ENCODE assay signal across 9 cellular contexts in genomic region chr21:34912022-34912933, GRCh38.
DNase-seq lines count a peak whose midpoint lies in the region; ATAC-seq, FAIRE-seq and TF ChIP-seq lines count a peak whose summit lies in the region.
"Had no signal": no experiment of that assay in that cellular context is flagged by ENCODE, and none has a peak within 500 bp of the region (broad histone marks: within the 10 kb centered on the region; RNA-seq: fewer than 3 reads in every experiment).

No MANE protein-coding gene starts in this region.

- no peaks in the 10 kb centered on the region for H3K27me3 ChIP-seq in DOHH2 (ENCODE audit: control insufficient read depth, low read length)

- H3F3A ChIP-seq in DOHH2 (ENCODE audit: control insufficient read depth, insufficient read depth), result no peaks in the 10 kb centered on the region

- no peak overlapping the region for H3K27ac ChIP-seq in DOHH2 (ENCODE audit: low read depth, low read length)

- TF ChIP-seq CTCF in DOHH2 (IDR thresholded peaks at IDR 0.05; ENCODE audit: low read depth, low read length, poor library complexity, severe bottlenecking), result no peak

- H4K20me1 ChIP-seq in DOHH2 (ENCODE audit: control insufficient read depth, insufficient read depth, low read depth, low read length), result peaks cover 8% of the 10 kb centered on the region; the same call in 1 of the 2 replicates

- peak overlapping the region; percentile 44 for H3K4me2 ChIP-seq in DOHH2 (ENCODE audit: low read length)

- FAIRE-seq in GM19239 (lab: Jason Lieb, UNC), result peak; percentile 33

- ATAC-seq in GM21423 (IDR thresholded peaks at IDR 0.05; ENCODE audit: unreplicated experiment), result no peak
- no peak for ATAC-seq in GM19397 (IDR thresholded peaks at IDR 0.05; ENCODE audit: unreplicated experiment)

- peaks cover 17% of the 10 kb centered on the region for H3K36me3 ChIP-seq in DOHH2 (ENCODE audit: control insufficient read depth, low read length)

- H3K79me2 ChIP-seq in DOHH2 (ENCODE audit: control insufficient read depth, low read length), result peaks cover 79% of the 10 kb centered on the region

- H3K9me2 ChIP-seq in DOHH2 (replicated peaks; ENCODE audit: control insufficient read depth, low read length), result no peaks in the 10 kb centered on the region

- 0 out of 2 replicates have a peak overlapping the region, but pooled peaks have one; percentile 2 for H3K4me3 ChIP-seq in DOHH2 (ENCODE audit: low read length)

- no peak for DNase-seq in GM19239 (ENCODE audit: insufficient read length, low spot score)
- peak; percentile 98 for DNase-seq in RPMI7951 (ENCODE audit: low read depth)
- DNase-seq in kidney tubule cell (ENCODE audit: low spot score), result peak; percentile 13
- no peak for DNase-seq in A172 (ENCODE audit: low spot score)
- DNase-seq: activated CD8-positive, alpha-beta memory T cell treated with anti-CD3 and anti-CD28 coated beads, Interleukin-2, amount 50 U/mL, for 4 hours; NCI-H2227 treated with DMSO at 0.1 percent for 48 hours had no signal

- peaks cover 56% of the 10 kb centered on the region for H3K4me1 ChIP-seq in DOHH2 (ENCODE audit: control insufficient read depth, low read length)

- no peaks in the 10 kb centered on the region for H3K9me3 ChIP-seq in DOHH2 (ENCODE audit: control insufficient read depth, insufficient read depth, low read length)

Comparison
In these comparisons a context has a peak if more than half of its experiments do, and no peak if none do; other contexts are left out.
1. DNase-seq: peak in RPMI7951 (single experiment) and kidney tubule cell (single experiment); none in GM19239 (single experiment) and A172 (single experiment).